12 cellular contexts compared by ENCODE assay signal in genomic region chr15:35427091-35427490, GRCh38.
DNase-seq lines count a peak whose midpoint lies in the region; ATAC-seq, FAIRE-seq and TF ChIP-seq lines count a peak whose summit lies in the region.
"Had no signal": no experiment of that assay in that cellular context is flagged by ENCODE, and none has a peak within 500 bp of the region (broad histone marks: within the 10 kb centered on the region; RNA-seq: fewer than 3 reads in every experiment).

No MANE protein-coding gene starts in this region.

- H3K27me3 ChIP-seq in astrocyte (ENCODE audit: insufficient read depth, low read length) (no peaks in the 10 kb centered on the region), hepatocyte (no peaks in the 10 kb centered on the region)
- H3K27me3 ChIP-seq in CD4-positive, alpha-beta memory T cell (ENCODE audit: insufficient read depth, low read length), result no peaks in the 10 kb centered on the region
- H3K27me3 ChIP-seq: upper lobe of right lung had no signal

- H3K4me1 ChIP-seq in astrocyte (ENCODE audit: insufficient read depth, low read length) (peaks cover 2% of the 10 kb centered on the region), hepatocyte (ENCODE audit: insufficient read depth) (peaks cover 3% of the 10 kb centered on the region)
- no peaks in the 10 kb centered on the region for H3K4me1 ChIP-seq in CD4-positive, alpha-beta memory T cell (ENCODE audit: insufficient read depth, low read length)
- H3K4me1 ChIP-seq: upper lobe of right lung had no signal

- H3K27me3 Mint-ChIP-seq in astrocyte (ENCODE audit: low read depth, unreplicated experiment), result no peaks in the 10 kb centered on the region
- no peaks in the 10 kb centered on the region for H3K27me3 Mint-ChIP-seq in CD4-positive, alpha-beta memory T cell

- H3K9me3 ChIP-seq in astrocyte (ENCODE audit: insufficient read depth, low read depth, low read length) (no peaks in the 10 kb centered on the region), hepatocyte (ENCODE audit: low read depth) (peaks cover 10% of the 10 kb centered on the region)
- no peaks in the 10 kb centered on the region for H3K9me3 ChIP-seq in CD4-positive, alpha-beta memory T cell (ENCODE audit: control insufficient read depth in 1 of 2, low read length in 2 of 2)
- H3K9me3 ChIP-seq: upper lobe of right lung had no signal

- H3K36me3 ChIP-seq in astrocyte (ENCODE audit: insufficient read depth, low read length) (no peaks in the 10 kb centered on the region), hepatocyte (replicated peaks; ENCODE audit: insufficient read depth, low read depth) (no peaks in the 10 kb centered on the region)
- H3K36me3 ChIP-seq in CD4-positive, alpha-beta memory T cell (ENCODE audit: insufficient read depth, low read length), result no peaks in the 10 kb centered on the region
- H3K36me3 ChIP-seq: upper lobe of right lung had no signal

- DNase-seq in left cardiac atrium (no peak), cardiac septum (ENCODE audit: low spot score) (no peak), astrocyte (ENCODE audit: low read depth) (peak; percentile 77), hepatocyte (ENCODE audit: low spot score) (peak; percentile 4), NCI-H2107 treated with DMSO at 0.1 percent for 48 hours (lab: John Stamatoyannopoulos, UW; ENCODE audit: unreplicated experiment) (no peak)
- no peak for DNase-seq in CD4-positive, alpha-beta memory T cell
- no peak for DNase-seq in stimulated activated CD4-positive, alpha-beta T cell treated with anti-CD3 and anti-CD28 coated beads, Interleukin-4, amount 100 ng/mL, for 4 hours
- DNase-seq: amniotic stem cell, NCI-H1092 treated with DMSO at 0.1 percent for 48 hours, upper lobe of right lung had no signal

- peak overlapping the region; percentile 77 for H3K27ac Mint-ChIP-seq in astrocyte (ENCODE audit: unreplicated experiment)
- H3K27ac Mint-ChIP-seq in CD4-positive, alpha-beta memory T cell, result no peak overlapping the region

- no peak overlapping the region for H3K4me3 Mint-ChIP-seq in astrocyte (ENCODE audit: unreplicated experiment)
- H3K4me3 Mint-ChIP-seq in CD4-positive, alpha-beta memory T cell, result no peak overlapping the region

- POLR2A ChIA-PET in CD4-positive, alpha-beta memory T cell (lab: Charles Lee; ENCODE audit: partially characterized antibody), result no interaction called here

- H3K9me3 Mint-ChIP-seq in astrocyte (ENCODE audit: unreplicated experiment), result no peaks in the 10 kb centered on the region
- H3K9me3 Mint-ChIP-seq in CD4-positive, alpha-beta memory T cell, result peaks cover 0 to 6% (median 4%) of the 10 kb centered on the region in 8 donors

- H3K9me2 ChIP-seq in hepatocyte (replicated peaks; ENCODE audit: insufficient read depth), result no peaks in the 10 kb centered on the region

- H3K9ac ChIP-seq in astrocyte (ENCODE audit: low read length), result no peak overlapping the region

- CTCF ChIA-PET in CD4-positive, alpha-beta memory T cell (lab: Charles Lee; ENCODE audit: partially characterized antibody), result no interaction called here

- intact Hi-C loops in left cardiac atrium (cut with DNase I), result no loop called here
- intact Hi-C loops in cardiac septum (cut with DNase I), result no loop called here
- intact Hi-C loops in CD4-positive, alpha-beta memory T cell (cut with micrococcal nuclease), result no loop called here

- no peaks in the 10 kb centered on the region for H4K20me1 ChIP-seq in astrocyte (ENCODE audit: insufficient read depth, low read length)
- no peaks in the 10 kb centered on the region for H4K20me1 ChIP-seq in hepatocyte (ENCODE audit: insufficient read depth, poor library complexity, severe bottlenecking)

- H2AFZ ChIP-seq in astrocyte (ENCODE audit: low read depth, low read length) (peak overlapping the region; percentile 12), hepatocyte (no peak overlapping the region)

- peak; percentile 87 for FAIRE-seq in astrocyte (lab: Jason Lieb, UNC)
- FAIRE-seq: H1 had no signal

- no peaks in the 10 kb centered on the region for H3K36me3 Mint-ChIP-seq in astrocyte (ENCODE audit: low read depth, unreplicated experiment)
- H3K36me3 Mint-ChIP-seq in CD4-positive, alpha-beta memory T cell, result peaks cover 11 to 47% of the 10 kb centered on the region in 2 donors

- TF ChIP-seq CTCF in astrocyte (IDR thresholded peaks at IDR 0.05; ENCODE audit: insufficient read depth, low read depth, low read length) (no peak), hepatocyte (IDR thresholded peaks at IDR 0.05; ENCODE audit: poor library complexity) (no peak)

- H3K4me2 ChIP-seq in astrocyte (ENCODE audit: low read length), result peak overlapping the region; percentile 58
- no peak overlapping the region for H3K4me2 ChIP-seq in hepatocyte

- peaks cover 16% of the 10 kb centered on the region for H3K4me1 Mint-ChIP-seq in astrocyte (ENCODE audit: low read depth, unreplicated experiment)
- H3K4me1 Mint-ChIP-seq in CD4-positive, alpha-beta memory T cell, result no peaks in the 10 kb centered on the region

- H3K79me2 ChIP-seq in astrocyte (ENCODE audit: insufficient read depth, low read length) (no peaks in the 10 kb centered on the region), hepatocyte (no peaks in the 10 kb centered on the region)

- H3K4me3 ChIP-seq in astrocyte (ENCODE audit: insufficient read depth, low read depth, low read length), result no peak overlapping the region
- H3K4me3 ChIP-seq in hepatocyte, result no peak overlapping the region
- H3K4me3 ChIP-seq in CD4-positive, alpha-beta memory T cell (ENCODE audit: low read length in 2 of 2), result no peak overlapping the region
- H3K4me3 ChIP-seq: upper lobe of right lung had no signal

- no peak overlapping the region for H3K27ac ChIP-seq in astrocyte (ENCODE audit: low read depth, low read length)
- no peak overlapping the region for H3K27ac ChIP-seq in hepatocyte
- no peak overlapping the region for H3K27ac ChIP-seq in CD4-positive, alpha-beta memory T cell (ENCODE audit: low read depth, low read length)
- H3K27ac ChIP-seq: upper lobe of right lung had no signal

- ATAC-seq in left cardiac atrium (peak; percentile 30 to 53), GM21737 (IDR thresholded peaks at IDR 0.05; ENCODE audit: unreplicated experiment) (no peak)
- ATAC-seq: upper lobe of right lung had no signal

- 80% methylated on average over 3 of the region's 3 CpGs for WGBS in hepatocyte (ENCODE audit: low lambda C conversion rate, missing lambda C conversion rate)

Comparison
In these comparisons a context has a peak if more than half of its experiments do, and no peak if none do; other contexts are left out.
1. DNase-seq: peak in astrocyte (single experiment) and hepatocyte (single experiment); none in left cardiac atrium (single experiment), cardiac septum (single experiment), CD4-positive, alpha-beta memory T cell (0 of 5), NCI-H2107 treated with DMSO at 0.1 percent for 48 hours (single experiment) and stimulated activated CD4-positive, alpha-beta T cell treated with anti-CD3 and anti-CD28 coated beads, Interleukin-4, amount 100 ng/mL, for 4 hours (0 of 2).